1 cellular context compared by ENCODE assay signal in the genomic region with DNA sequence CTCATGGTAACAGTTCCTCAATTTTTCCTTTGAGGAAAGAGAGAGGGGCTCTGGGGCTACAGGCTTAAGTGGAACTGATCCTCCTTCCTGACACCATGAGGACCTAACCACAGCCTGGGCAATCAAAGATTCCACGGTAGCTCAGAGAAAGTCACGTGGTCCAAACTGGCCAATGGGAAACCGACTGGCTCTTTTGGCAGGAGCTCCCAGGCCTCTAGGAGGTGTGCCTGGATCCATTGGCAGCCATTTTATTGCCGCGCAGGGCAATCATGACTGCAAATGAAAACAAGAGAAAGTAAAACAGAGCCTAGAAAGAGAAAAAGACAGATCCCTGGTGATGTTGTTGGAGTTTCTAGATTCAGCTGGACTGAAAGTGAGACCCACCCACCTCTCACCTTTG.
TF ChIP-seq lines count a peak whose summit lies in the region.

No MANE protein-coding gene starts in this region.

TF ChIP-seq in GM12878, 131 proteins besides CTCF, POLR2A, EP300 and RAD21:
- TF ChIP-seq, protein P1, sequence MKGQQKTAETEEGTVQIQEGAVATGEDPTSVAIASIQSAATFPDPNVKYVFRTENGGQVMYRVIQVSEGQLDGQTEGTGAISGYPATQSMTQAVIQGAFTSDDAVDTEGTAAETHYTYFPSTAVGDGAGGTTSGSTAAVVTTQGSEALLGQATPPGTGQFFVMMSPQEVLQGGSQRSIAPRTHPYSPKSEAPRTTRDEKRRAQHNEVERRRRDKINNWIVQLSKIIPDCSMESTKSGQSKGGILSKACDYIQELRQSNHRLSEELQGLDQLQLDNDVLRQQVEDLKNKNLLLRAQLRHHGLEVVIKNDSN (IDR thresholded peaks at IDR 0.05; ENCODE audit: borderline replicate concordance, extremely low read length, insufficient read depth, low read depth, low read length) = peak; percentile 13
- TF ChIP-seq NR2C2 (IDR thresholded peaks at IDR 0.05; ENCODE audit: borderline replicate concordance, control insufficient read depth, insufficient read length, low read depth) = no peak
